ENCODE assay signal across 23 cellular contexts in the genomic region with DNA sequence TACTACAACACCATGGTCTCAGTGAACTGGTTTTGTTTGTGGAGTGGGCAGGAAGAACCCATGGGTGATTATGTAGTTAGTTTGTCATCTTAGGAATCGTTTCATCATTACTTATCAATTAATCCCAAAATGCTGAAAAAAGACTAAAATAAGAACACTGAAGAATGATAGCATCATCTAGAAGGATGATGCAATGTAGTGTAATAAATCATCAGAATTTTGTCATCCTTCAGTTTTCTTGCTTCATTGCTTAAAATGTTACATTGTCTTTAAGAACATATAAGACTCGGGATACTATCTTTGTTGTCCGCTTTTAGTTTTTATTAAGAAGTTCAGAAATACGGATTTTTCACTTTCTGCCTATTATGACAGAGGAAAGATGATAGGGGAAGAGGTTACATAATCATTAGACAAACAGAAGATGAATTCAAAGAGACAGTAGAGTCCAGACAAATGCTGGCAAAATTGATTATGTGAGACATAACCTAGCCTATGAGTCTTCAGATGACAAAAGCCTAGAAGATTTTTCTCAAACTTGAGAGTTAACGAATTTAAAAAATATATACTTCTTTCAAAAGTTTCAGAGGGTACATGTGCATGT. TPM values are rescaled to one million over a fixed set of nuclear protein-coding genes. Genes with fewer than 3 reads are reported as not detected.
"Had no signal": no experiment of that assay in that cellular context is flagged by ENCODE, and none has a peak within 500 bp of the region (broad histone marks: within the 10 kb centered on the region; RNA-seq: fewer than 3 reads in every experiment).

No MANE protein-coding gene starts in this region.

- H3K4me3 ChIP-seq: coronary artery, hepatocyte, lung, neural progenitor cell, ovary, right atrium auricular region, sigmoid colon, skin epidermis, suprapubic skin, thyroid gland, upper lobe of left lung had no signal

- H3K4me3 Mint-ChIP-seq: endodermal cell; natural killer cell treated with Interleukin-12 subunit alpha and Interleukin-12 subunit beta and Interleukin-15 and Interleukin-18, amount 100 ng/mL, for 72 hours; neural progenitor cell had no signal

- H3K4me1 ChIP-seq: right atrium auricular region, sigmoid colon, suprapubic skin, thyroid gland, upper lobe of left lung had no signal

- ATAC-seq: left cardiac atrium; left ventricle myocardium superior; natural killer cell treated with Interleukin-12 subunit alpha and Interleukin-12 subunit beta and Interleukin-15 and Interleukin-18, amount 100 ng/mL, for 72 hours had no signal

- H3K36me3 Mint-ChIP-seq: natural killer cell treated with Interleukin-12 subunit alpha and Interleukin-12 subunit beta and Interleukin-15 and Interleukin-18, amount 100 ng/mL, for 72 hours; neural progenitor cell had no signal

- H3K4me1 Mint-ChIP-seq: endodermal cell, neural progenitor cell had no signal

- H3K27ac Mint-ChIP-seq: endodermal cell; natural killer cell treated with Interleukin-12 subunit alpha and Interleukin-12 subunit beta and Interleukin-15 and Interleukin-18, amount 100 ng/mL, for 72 hours; neural progenitor cell had no signal

- DNase-seq: effector CD4-positive, alpha-beta T cell; endodermal cell; foreskin melanocyte; head of caudate nucleus; kidney; left cardiac atrium; left ventricle myocardium superior; mesenchymal stem cell; midbrain; nucleus accumbens; ovary; sigmoid colon; stimulated activated naive CD4-positive, alpha-beta T cell; thyroid gland; upper lobe of left lung had no signal

- H3K36me3 ChIP-seq: neural progenitor cell, ovary, right atrium auricular region, sigmoid colon, suprapubic skin, thyroid gland, upper lobe of left lung had no signal

- H3K9me3 ChIP-seq: suprapubic skin, thyroid gland had no signal

- H3K27me3 ChIP-seq: hepatocyte, neural progenitor cell, ovary, right atrium auricular region, sigmoid colon, suprapubic skin, thyroid gland, upper lobe of left lung had no signal

RNA-seq across cellular contexts. Expression of a gene that starts 10.8 kb away (rescaled TPM):
- total RNA-seq: endodermal cell; natural killer cell treated with Interleukin-12 subunit alpha and Interleukin-12 subunit beta and Interleukin-15 and Interleukin-18, amount 100 ng/mL, for 72 hours had no signal
